In the genomic region with DNA sequence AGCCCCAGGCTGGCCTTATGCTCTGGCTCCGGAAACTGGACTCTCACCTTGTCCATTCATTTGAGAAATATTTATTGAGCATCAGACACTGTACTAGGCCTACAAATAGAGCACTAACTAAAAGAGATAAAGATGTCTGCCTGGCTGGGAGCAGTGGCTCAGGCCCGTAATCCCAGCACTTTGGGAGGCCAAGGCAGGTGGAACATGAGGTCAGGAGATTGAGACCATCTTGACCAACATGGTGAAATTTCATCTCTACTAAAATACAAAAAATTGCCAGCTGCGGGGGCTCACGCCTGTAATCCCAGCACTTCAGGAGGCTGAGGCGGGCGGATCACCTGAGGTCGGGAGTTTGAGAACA, we compare ENCODE assay signal across 23 cellular contexts.
"Had no signal": no experiment of that assay in that cellular context is flagged by ENCODE, and none has a peak within 500 bp of the region (broad histone marks: within the 10 kb centered on the region; RNA-seq: fewer than 3 reads in every experiment).

No MANE protein-coding gene starts in this region.

- H3K4me3 ChIP-seq: coronary artery, heart right ventricle, left lung, smooth muscle cell, transverse colon, uterus had no signal

- H3K27me3 Mint-ChIP-seq: activated CD4-positive, alpha-beta T cell treated with anti-CD3 and anti-CD28 coated beads for 36 hours had no signal

- H3K27ac ChIP-seq: coronary artery, epithelial cell of prostate, heart right ventricle, left lung, neutrophil, transverse colon, uterus had no signal

- H3K36me3 ChIP-seq: heart right ventricle, left lung, neutrophil, transverse colon, uterus had no signal

- H3K27ac Mint-ChIP-seq: activated B cell treated with CpG ODN at 0.5 μM for 24 hours; activated CD4-positive, alpha-beta T cell treated with anti-CD3 and anti-CD28 coated beads for 36 hours; activated naive CD4-positive, alpha-beta T cell treated with anti-CD3 and anti-CD28 coated beads for 36 hours; activated naive CD8-positive, alpha-beta T cell treated with anti-CD3 and anti-CD28 coated beads, Interleukin-2, amount 10 ng/mL, durations not matched to agents 7 days and 5 days; activated T-cell treated with anti-CD3 and anti-CD28 coated beads, Interleukin-2, amount 50 U/mL, for 72 hours; mesothelial cell of epicardium; natural killer cell treated with Interleukin-12 subunit alpha and Interleukin-12 subunit beta and Interleukin-15 and Interleukin-18, amount 100 ng/mL, for 72 hours; stimulated activated memory B cell treated with anti-CD40 and anti-IgM and Interleukin-4, amounts not matched to agents 10 μg/mL and 1 μg/mL and 100 μg/mL, for 72 hours; T-cell had no signal

- H3K36me3 Mint-ChIP-seq: activated naive CD8-positive, alpha-beta T cell treated with anti-CD3 and anti-CD28 coated beads, Interleukin-2, amount 10 ng/mL, durations not matched to agents 7 days and 5 days; immature natural killer cell; natural killer cell treated with Interleukin-12 subunit alpha and Interleukin-12 subunit beta and Interleukin-15 and Interleukin-18, amount 100 ng/mL, for 72 hours; stimulated activated memory B cell treated with anti-CD40 and anti-IgM and Interleukin-4, amounts not matched to agents 10 μg/mL and 1 μg/mL and 100 μg/mL, for 72 hours; T-cell had no signal

- DNase-seq: activated B cell treated with CpG ODN at 0.5 μM for 24 hours; activated CD4-positive, alpha-beta T cell treated with anti-CD3 and anti-CD28 coated beads for 36 hours; activated CD4-positive, alpha-beta T cell treated with anti-CD3 and anti-CD28 coated beads, Interleukin-2, amount 50 U/mL, for 4 hours; activated effector memory CD4-positive, alpha-beta T cell treated with Interleukin-2 at 50 U/mL for 16 hours; activated naive CD4-positive, alpha-beta T cell treated with anti-CD3 and anti-CD28 coated beads for 36 hours; activated naive CD8-positive, alpha-beta T cell treated with anti-CD3 and anti-CD28 coated beads, Interleukin-2, amount 10 ng/mL, durations not matched to agents 7 days and 5 days; activated T-cell treated with anti-CD3 and anti-CD28 coated beads, Interleukin-2, amount 50 U/mL, for 72 hours; amniotic stem cell; heart right ventricle; immature natural killer cell; left lung; stimulated activated CD4-positive, alpha-beta T cell treated with anti-CD3 and anti-CD28 coated beads, Interleukin-15, amount 100 ng/mL, for 24 hours; T-cell; transverse colon; uterus had no signal

- H3K4me1 ChIP-seq: uterus had no signal

- H3K9me3 Mint-ChIP-seq: activated B cell treated with CpG ODN at 0.5 μM for 24 hours; activated naive CD4-positive, alpha-beta T cell treated with anti-CD3 and anti-CD28 coated beads for 36 hours; activated naive CD8-positive, alpha-beta T cell treated with anti-CD3 and anti-CD28 coated beads, Interleukin-2, amount 10 ng/mL, durations not matched to agents 7 days and 5 days; activated T-cell treated with anti-CD3 and anti-CD28 coated beads, Interleukin-2, amount 50 U/mL, for 72 hours; immature natural killer cell; mesothelial cell of epicardium; natural killer cell treated with Interleukin-12 subunit alpha and Interleukin-12 subunit beta and Interleukin-15 and Interleukin-18, amount 100 ng/mL, for 72 hours; stimulated activated memory B cell treated with anti-CD40 and anti-IgM and Interleukin-4, amounts not matched to agents 10 μg/mL and 1 μg/mL and 100 μg/mL, for 72 hours; T-cell had no signal

- H3K27me3 ChIP-seq: heart right ventricle, left lung, neutrophil, transverse colon, uterus had no signal

- H3K4me1 Mint-ChIP-seq: mesothelial cell of epicardium; stimulated activated memory B cell treated with anti-CD40 and anti-IgM and Interleukin-4, amounts not matched to agents 10 μg/mL and 1 μg/mL and 100 μg/mL, for 72 hours had no signal

- ATAC-seq: activated CD4-positive, alpha-beta T cell treated with anti-CD3 and anti-CD28 coated beads for 36 hours; activated T-cell treated with anti-CD3 and anti-CD28 coated beads, Interleukin-2, amount 50 U/mL, for 72 hours; heart right ventricle; left lung; natural killer cell treated with Interleukin-12 subunit alpha and Interleukin-12 subunit beta and Interleukin-15 and Interleukin-18, amount 100 ng/mL, for 72 hours; sciatic nerve; stimulated activated memory B cell treated with anti-CD40 and anti-IgM and Interleukin-4, amounts not matched to agents 10 μg/mL and 1 μg/mL and 100 μg/mL, for 72 hours; T-cell had no signal

- H3K9me3 ChIP-seq: heart right ventricle, left lung, neutrophil, transverse colon, uterus had no signal

- H3K4me3 Mint-ChIP-seq: activated B cell treated with CpG ODN at 0.5 μM for 24 hours; activated CD4-positive, alpha-beta T cell treated with anti-CD3 and anti-CD28 coated beads for 36 hours; activated naive CD4-positive, alpha-beta T cell treated with anti-CD3 and anti-CD28 coated beads for 36 hours; activated naive CD8-positive, alpha-beta T cell treated with anti-CD3 and anti-CD28 coated beads, Interleukin-2, amount 10 ng/mL, durations not matched to agents 7 days and 5 days; activated T-cell treated with anti-CD3 and anti-CD28 coated beads, Interleukin-2, amount 50 U/mL, for 72 hours; immature natural killer cell; mesothelial cell of epicardium; natural killer cell treated with Interleukin-12 subunit alpha and Interleukin-12 subunit beta and Interleukin-15 and Interleukin-18, amount 100 ng/mL, for 72 hours; stimulated activated memory B cell treated with anti-CD40 and anti-IgM and Interleukin-4, amounts not matched to agents 10 μg/mL and 1 μg/mL and 100 μg/mL, for 72 hours; T-cell had no signal

- H3K4me2 ChIP-seq: smooth muscle cell had no signal
